In genomic region chr1:201255470-201256362, GRCh38 we compare ENCODE assay signal across 28 cellular contexts. TPM values are rescaled to one million over a fixed set of nuclear protein-coding genes. Genes with fewer than 3 reads are reported as not detected.
"Had no signal": no experiment of that assay in that cellular context is flagged by ENCODE, and none has a peak within 500 bp of the region (broad histone marks: within the 10 kb centered on the region; RNA-seq: fewer than 3 reads in every experiment).

No MANE protein-coding gene starts in this region.

- H3K27ac ChIP-seq: ascending aorta, brain microvascular endothelial cell, hepatocyte, sigmoid colon, transverse colon, uterus had no signal

- H3K9me3 ChIP-seq: ascending aorta, sigmoid colon, transverse colon, uterus had no signal

- H3K36me3 Mint-ChIP-seq: memory B cell; stimulated activated naive B cell treated with anti-CD40 and anti-IgM and Interleukin-4, amounts not matched to agents 10 μg/mL and 1 μg/mL and 100 μg/mL, for 72 hours; WTC11 had no signal

- H3K4me3 ChIP-seq: ascending aorta, hepatocyte, sigmoid colon, smooth muscle cell, transverse colon, uterus had no signal

- H3K36me3 ChIP-seq: ascending aorta, brain microvascular endothelial cell, sigmoid colon, transverse colon, uterus had no signal

- H3K9me3 Mint-ChIP-seq: activated naive CD4-positive, alpha-beta T cell treated with anti-CD3 and anti-CD28 coated beads, Interleukin-2, amount 50 U/mL, for 24 hours; effector memory CD8-positive, alpha-beta T cell; memory B cell; stimulated activated naive B cell treated with anti-CD40 and anti-IgM and Interleukin-4, amounts not matched to agents 10 μg/mL and 1 μg/mL and 100 μg/mL, for 72 hours; WTC11 had no signal

- H3K27me3 ChIP-seq: brain microvascular endothelial cell, uterus had no signal

- H3K4me3 Mint-ChIP-seq: activated CD4-positive, alpha-beta T cell treated with anti-CD3 and anti-CD28 coated beads for 36 hours; activated naive CD4-positive, alpha-beta T cell treated with anti-CD3 and anti-CD28 coated beads, Interleukin-2, amount 50 U/mL, for 24 hours; effector memory CD8-positive, alpha-beta T cell; memory B cell; stimulated activated naive B cell treated with anti-CD40 and anti-IgM and Interleukin-4, amounts not matched to agents 10 μg/mL and 1 μg/mL and 100 μg/mL, for 72 hours; WTC11 had no signal

- H3K4me1 ChIP-seq: ascending aorta, uterus had no signal

- H3K27ac Mint-ChIP-seq: activated CD4-positive, alpha-beta T cell treated with anti-CD3 and anti-CD28 coated beads for 36 hours; activated naive CD4-positive, alpha-beta T cell treated with anti-CD3 and anti-CD28 coated beads, Interleukin-2, amount 50 U/mL, for 24 hours; effector memory CD8-positive, alpha-beta T cell; memory B cell; progenitor cell of endocrine pancreas; stimulated activated naive B cell treated with anti-CD40 and anti-IgM and Interleukin-4, amounts not matched to agents 10 μg/mL and 1 μg/mL and 100 μg/mL, for 72 hours; WTC11 had no signal

- H3K4me1 Mint-ChIP-seq: memory B cell; stimulated activated naive B cell treated with anti-CD40 and anti-IgM and Interleukin-4, amounts not matched to agents 10 μg/mL and 1 μg/mL and 100 μg/mL, for 72 hours had no signal

- DNase-seq: activated CD4-positive, alpha-beta T cell treated with anti-CD3 and anti-CD28 coated beads for 36 hours; activated CD4-positive, alpha-beta T cell treated with anti-CD3 and anti-CD28 coated beads, Interleukin-2, amount 50 U/mL, for 48 hours; activated gamma-delta T cell; activated T-cell treated with anti-CD3 and anti-CD28 coated beads for 4 hours; brain microvascular endothelial cell; caudate nucleus; dermis blood vessel endothelial cell; effector memory CD8-positive, alpha-beta T cell; glutamatergic neuron; left cardiac atrium; retina; sigmoid colon; stimulated activated CD4-positive, alpha-beta T cell treated with anti-CD3 and anti-CD28 coated beads, Interleukin-2, amount 100 ng/mL, for 48 hours; stimulated activated CD8-positive, alpha-beta memory T cell treated with anti-CD3 and anti-CD28 coated beads, Interleukin-4, amount 100 ng/mL, for 48 hours; stimulated activated naive B cell treated with anti-CD40 and anti-IgM and Interleukin-4, amounts not matched to agents 10 μg/mL and 1 μg/mL and 100 μg/mL, for 72 hours; T-helper 1 cell; transverse colon; uterus had no signal

RNA-seq across cellular contexts. Expression of gene PKP1, which starts 27.6 kb away (rescaled TPM):
- total RNA-seq: activated CD4-positive, alpha-beta T cell treated with anti-CD3 and anti-CD28 coated beads for 36 hours; ascending aorta; endothelial cell of umbilical vein; mononuclear cell; progenitor cell of endocrine pancreas had no signal
- polyA plus RNA-seq: neural cell had no signal
